Comparison of ENCODE assay signal across 9 cellular contexts in genomic region chr3:167406876-167407492, GRCh38. TPM values are rescaled to one million over a fixed set of nuclear protein-coding genes. Genes with fewer than 3 reads are reported as not detected.
DNase-seq lines count a peak whose midpoint lies in the region; ATAC-seq, FAIRE-seq and TF ChIP-seq lines count a peak whose summit lies in the region.
"Had no signal": no experiment of that assay in that cellular context is flagged by ENCODE, and none has a peak within 500 bp of the region (broad histone marks: within the 10 kb centered on the region; RNA-seq: fewer than 3 reads in every experiment).

No MANE protein-coding gene starts in this region.

- DNase-seq in MCF 10A (ENCODE audit: unreplicated experiment) (peak; percentile 85), breast epithelium (ENCODE audit: low spot score in 2 of 2) (no peak), NB4 (ENCODE audit: low read depth) (peak; percentile 57), frontal cortex (ENCODE audit: low spot score in 2 of 2) (peak; percentile 4 to 12), posterior cingulate gyrus (peak; percentile 32 to 94 (median 62))

- ATAC-seq in SK-N-SH treated with all-trans-retinoic acid at 6 μM for 48 hours: peak; percentile 98
- ATAC-seq in GM21723 (IDR thresholded peaks at IDR 0.05; ENCODE audit: unreplicated experiment): no peak
- ATAC-seq in HG03439 (IDR thresholded peaks at IDR 0.05; ENCODE audit: unreplicated experiment): no peak

- no peak overlapping the region for H3K4me3 Mint-ChIP-seq in MCF 10A (ENCODE audit: unreplicated experiment)

- CTCF ChIA-PET in MCF 10A (lab: Yijun Ruan, JAX): interaction anchor here (0.8 to 3.0 kb wide), 8 partner anchors 23 to 634 kb away, joined by 3 to 43 read pairs (median 7); no protein-coding TSS in a partner anchor

- TF ChIP-seq POLR2A in breast epithelium (IDR thresholded peaks at IDR 0.05) (no peak), NB4 (IDR thresholded peaks at IDR 0.05; ENCODE audit: extremely low read depth, insufficient read length) (no peak)

- no peaks in the 10 kb centered on the region for H3K27me3 ChIP-seq in breast epithelium

- no peaks in the 10 kb centered on the region for H3K4me1 Mint-ChIP-seq in MCF 10A (ENCODE audit: insufficient read depth, unreplicated experiment)

- H3K9me3 ChIP-seq in breast epithelium: no peaks in the 10 kb centered on the region

- no peak overlapping the region for H3K27ac Mint-ChIP-seq in MCF 10A (ENCODE audit: low read depth, unreplicated experiment)

- peaks cover 28% of the 10 kb centered on the region for H3K27me3 Mint-ChIP-seq in MCF 10A (ENCODE audit: insufficient read depth, unreplicated experiment)

- TF ChIP-seq CTCF in MCF 10A (IDR thresholded peaks at IDR 0.05; ENCODE audit: unreplicated experiment) (peak; percentile 59), breast epithelium (IDR thresholded peaks at IDR 0.05) (no peak), NB4 (IDR thresholded peaks at IDR 0.05; ENCODE audit: low read depth, low read length) (peak; percentile 38)

- H3K9me3 Mint-ChIP-seq in MCF 10A (ENCODE audit: unreplicated experiment): no peaks in the 10 kb centered on the region

- no peaks in the 10 kb centered on the region for H3K36me3 ChIP-seq in breast epithelium

- POLR2A ChIA-PET in MCF 10A (lab: Yijun Ruan, JAX): interaction anchor here (1.0 kb wide), 1 partner anchor 9 kb away, joined by 3 read pairs; no protein-coding TSS in a partner anchor

- no peak overlapping the region for H3K4me3 ChIP-seq in breast epithelium
- no peak overlapping the region for H3K4me3 ChIP-seq in NB4 (ENCODE audit: low read depth, low read length)

- no peaks in the 10 kb centered on the region for H3K4me1 ChIP-seq in breast epithelium

- no peak overlapping the region for H3K27ac ChIP-seq in breast epithelium

- intact Hi-C loops in MCF 10A (cut with micrococcal nuclease): loop anchor here (1.0 to 5.0 kb wide), 5 partner anchors 277 to 760 kb away; no protein-coding TSS in a partner anchor
- intact Hi-C loops in breast epithelium (cut with DNase I; ENCODE audit: low total_unique reads): no loop called here
- intact Hi-C loops in posterior cingulate gyrus (cut with DNase I): loop anchor here (1.0 to 10.0 kb wide), 4 partner anchors 277 to 628 kb away; no protein-coding TSS in a partner anchor

- H3K36me3 Mint-ChIP-seq in MCF 10A (ENCODE audit: insufficient read depth, unreplicated experiment): peaks cover 6% of the 10 kb centered on the region

- peak; percentile 64 for FAIRE-seq in frontal cortex (lab: Jason Lieb, UNC)
- FAIRE-seq: G401.6 had no signal

- BruUV-seq in MCF 10A (replicated peaks; lab: Mats Ljungman, UMichigan): no TSS peak

TF ChIP-seq in SK-N-SH treated with all-trans-retinoic acid at 6 μM for 48 hours, 23 proteins besides CTCF, POLR2A, EP300 and RAD21:
- TF ChIP-seq CSRNP3 (CRISPR knock-in tag; IDR thresholded peaks at IDR 0.05) (no peak), BACH2 (CRISPR knock-in tag; IDR thresholded peaks at IDR 0.05; ENCODE audit: borderline replicate concordance) (no peak), GLIS3 (CRISPR knock-in tag; IDR thresholded peaks at IDR 0.05) (no peak), SNAI2 (CRISPR knock-in tag; IDR thresholded peaks at IDR 0.05) (no peak), POU6F1 (CRISPR knock-in tag; IDR thresholded peaks at IDR 0.05; ENCODE audit: borderline replicate concordance, low read depth) (no peak), ZC3H10 (CRISPR knock-in tag; IDR thresholded peaks at IDR 0.05) (no peak), PATZ1 (CRISPR knock-in tag; IDR thresholded peaks at IDR 0.05; ENCODE audit: borderline replicate concordance) (no peak), CREB5 (CRISPR knock-in tag; IDR thresholded peaks at IDR 0.05; ENCODE audit: low read depth) (no peak), RARB (CRISPR knock-in tag; IDR thresholded peaks at IDR 0.05) (no peak), ZNF70 (CRISPR knock-in tag; IDR thresholded peaks at IDR 0.05) (no peak), CSDC2 (CRISPR knock-in tag; IDR thresholded peaks at IDR 0.05) (no peak), ESRRG (CRISPR knock-in tag; IDR thresholded peaks at IDR 0.05) (no peak)

RNA-seq across cellular contexts. Expression of gene ZBBX, which starts 26.9 kb away (rescaled TPM):
- not detected in 2 replicates for total RNA-seq in MCF 10A (2022)
- total RNA-seq in breast epithelium: not detected
- total RNA-seq in frontal cortex: 4.9 TPM

Comparison
In these comparisons a context has a peak if more than half of its experiments do, and no peak if none do; other contexts are left out.
1. DNase-seq: peak in MCF 10A (single experiment), NB4 (single experiment), frontal cortex (2 of 2) and posterior cingulate gyrus (10 of 10); none in breast epithelium (0 of 2).
2. CTCF ChIP-seq: peak in MCF 10A (single experiment) and NB4 (single experiment); none in breast epithelium (0 of 3).